ENCODE assay signal across 13 cellular contexts in genomic region chr2:54422072-54422581, GRCh38. TPM values are rescaled to one million over a fixed set of nuclear protein-coding genes. Genes with fewer than 3 reads are reported as not detected.
A peak's percentile ranks its signal among the peaks of the same experiment; 100 is the strongest.
DNase-seq lines count a peak whose midpoint lies in the region; TF ChIP-seq lines count a peak whose summit lies in the region.
"Had no signal": no experiment of that assay in that cellular context is flagged by ENCODE, and none has a peak within 500 bp of the region (broad histone marks: within the 10 kb centered on the region; RNA-seq: fewer than 3 reads in every experiment).

No MANE protein-coding gene starts in this region.

- peaks cover 5% of the 10 kb centered on the region for H3K27me3 Mint-ChIP-seq in IgD-negative memory B cell
- no peaks in the 10 kb centered on the region for H3K27me3 Mint-ChIP-seq in activated CD4-positive, alpha-beta memory T cell treated with anti-CD3 and anti-CD28 coated beads, Interleukin-2, amount 10 ng/mL, durations not matched to agents 7 days and 5 days

- H3K4me3 Mint-ChIP-seq in IgD-negative memory B cell = peak overlapping the region in 3 of 4 donors; percentile 12 to 78 (median 56)
- no peak overlapping the region for H3K4me3 Mint-ChIP-seq in activated CD4-positive, alpha-beta memory T cell treated with anti-CD3 and anti-CD28 coated beads, Interleukin-2, amount 10 ng/mL, durations not matched to agents 7 days and 5 days
- H3K4me3 Mint-ChIP-seq: neural progenitor cell had no signal

- no peak for TF ChIP-seq POLR2A in suprapubic skin (IDR thresholded peaks at IDR 0.05)

- 81% methylated on average over 10 of the region's 10 CpGs for WGBS in suprapubic skin

- CTCF ChIA-PET in activated CD4-positive, alpha-beta memory T cell treated with anti-CD3 and anti-CD28 coated beads, Interleukin-2, amount 10 ng/mL, durations not matched to agents 7 days and 5 days (lab: Charles Lee) = no interaction called here

- peaks cover 6% of the 10 kb centered on the region for H3K36me3 Mint-ChIP-seq in IgD-negative memory B cell
- peaks cover 2% of the 10 kb centered on the region for H3K36me3 Mint-ChIP-seq in activated CD4-positive, alpha-beta memory T cell treated with anti-CD3 and anti-CD28 coated beads, Interleukin-2, amount 10 ng/mL, durations not matched to agents 7 days and 5 days (ENCODE audit: low read depth)
- H3K36me3 Mint-ChIP-seq: neural progenitor cell had no signal

- H3K27me3 ChIP-seq in tibial artery = no peaks in the 10 kb centered on the region
- no peaks in the 10 kb centered on the region for H3K27me3 ChIP-seq in suprapubic skin
- H3K27me3 ChIP-seq: neural progenitor cell, thyroid gland had no signal

- TF ChIP-seq EP300 in suprapubic skin (IDR thresholded peaks at IDR 0.05) = no peak

- TF ChIP-seq CTCF in tibial artery (IDR thresholded peaks at IDR 0.05) (no peak), suprapubic skin (IDR thresholded peaks at IDR 0.05) (no peak)

- POLR2A ChIA-PET in activated CD4-positive, alpha-beta memory T cell treated with anti-CD3 and anti-CD28 coated beads, Interleukin-2, amount 10 ng/mL, durations not matched to agents 7 days and 5 days (lab: Charles Lee) = no interaction called here

- no peak overlapping the region for H3K4me3 ChIP-seq in tibial artery
- H3K4me3 ChIP-seq in suprapubic skin = no peak overlapping the region
- H3K4me3 ChIP-seq: neural progenitor cell, thyroid gland had no signal

- intact Hi-C loops in tibial artery (cut with DNase I; ENCODE audit: low total_unique reads) = no loop called here

- DNase-seq in activated CD4-positive, alpha-beta memory T cell treated with anti-CD3 and anti-CD28 coated beads, Interleukin-2, amount 10 ng/mL, durations not matched to agents 7 days and 5 days = peak; percentile 52
- peak; percentile 14 for DNase-seq in activated naive CD8-positive, alpha-beta T cell treated with anti-CD3 and anti-CD28 coated beads, Interleukin-2, amount 50 U/mL, for 16 hours (ENCODE audit: low read depth, low spot score)
- DNase-seq in stimulated activated CD8-positive, alpha-beta memory T cell treated with anti-CD3 and anti-CD28 coated beads, Interleukin-2, amount 100 ng/mL, for 1 hour (ENCODE audit: low read depth in 2 of 2) = peak; percentile 2 to 6
- DNase-seq in amniotic stem cell (lab: John Stamatoyannopoulos, UW) (no peak), tibial artery (no peak), NCI-H2029 treated with DMSO at 0.1 percent for 48 hours (lab: John Stamatoyannopoulos, UW) (no peak), suprapubic skin (ENCODE audit: low spot score in 2 of 2) (no peak)
- DNase-seq: NCI-H1092 treated with DMSO at 0.1 percent for 48 hours, NCI-H69, SHP77 treated with DMSO at 0.1 percent for 48 hours, thyroid gland had no signal

- H3K4me1 Mint-ChIP-seq in IgD-negative memory B cell = peaks cover 0 to 6% (median 0%) of the 10 kb centered on the region in 3 donors
- H3K4me1 Mint-ChIP-seq in activated CD4-positive, alpha-beta memory T cell treated with anti-CD3 and anti-CD28 coated beads, Interleukin-2, amount 10 ng/mL, durations not matched to agents 7 days and 5 days = peaks cover 15% of the 10 kb centered on the region
- H3K4me1 Mint-ChIP-seq: neural progenitor cell had no signal

- H3K9me3 ChIP-seq in tibial artery (no peaks in the 10 kb centered on the region), suprapubic skin (no peaks in the 10 kb centered on the region)
- H3K9me3 ChIP-seq: thyroid gland had no signal

- H3K27ac ChIP-seq in tibial artery (no peak overlapping the region), suprapubic skin (no peak overlapping the region)
- H3K27ac ChIP-seq: neural progenitor cell, thyroid gland had no signal

- H3K4me1 ChIP-seq in tibial artery (peaks cover 0 to 5% (median 0%) of the 10 kb centered on the region in 4 donors), suprapubic skin (peaks cover 15% of the 10 kb centered on the region)
- H3K4me1 ChIP-seq: neural progenitor cell had no signal

- peaks cover 0 to 6% (median 1%) of the 10 kb centered on the region in 3 donors for H3K9me3 Mint-ChIP-seq in IgD-negative memory B cell
- peaks cover 10% of the 10 kb centered on the region for H3K9me3 Mint-ChIP-seq in activated CD4-positive, alpha-beta memory T cell treated with anti-CD3 and anti-CD28 coated beads, Interleukin-2, amount 10 ng/mL, durations not matched to agents 7 days and 5 days

- H3K36me3 ChIP-seq in tibial artery (no peaks in the 10 kb centered on the region), suprapubic skin (no peaks in the 10 kb centered on the region)
- H3K36me3 ChIP-seq: neural progenitor cell, thyroid gland had no signal

- H3K27ac Mint-ChIP-seq in IgD-negative memory B cell = no peak overlapping the region
- peak overlapping the region; percentile 21 for H3K27ac Mint-ChIP-seq in activated CD4-positive, alpha-beta memory T cell treated with anti-CD3 and anti-CD28 coated beads, Interleukin-2, amount 10 ng/mL, durations not matched to agents 7 days and 5 days
- H3K27ac Mint-ChIP-seq: neural progenitor cell had no signal

RNA-seq across cellular contexts. Expression of gene SPTBN1, which starts 34.0 kb away (rescaled TPM):
- polyA plus RNA-seq in IgD-negative memory B cell = 57.8 TPM
- 100 to 1,000 TPM; 112 TPM for total RNA-seq in activated CD4-positive, alpha-beta memory T cell treated with anti-CD3 and anti-CD28 coated beads, Interleukin-2, amount 10 ng/mL, durations not matched to agents 7 days and 5 days
- total RNA-seq in suprapubic skin = 100 to 1,000 TPM; 173 to 250 (median 203) TPM

Comparison
In these comparisons a context has a peak if more than half of its experiments do, and no peak if none do; other contexts are left out.
1. DNase-seq: peak in activated CD4-positive, alpha-beta memory T cell treated with anti-CD3 and anti-CD28 coated beads, Interleukin-2, amount 10 ng/mL, durations not matched to agents 7 days and 5 days (single experiment), activated naive CD8-positive, alpha-beta T cell treated with anti-CD3 and anti-CD28 coated beads, Interleukin-2, amount 50 U/mL, for 16 hours (single experiment) and stimulated activated CD8-positive, alpha-beta memory T cell treated with anti-CD3 and anti-CD28 coated beads, Interleukin-2, amount 100 ng/mL, for 1 hour (2 of 2); none in amniotic stem cell (single experiment), tibial artery (0 of 2), NCI-H2029 treated with DMSO at 0.1 percent for 48 hours (single experiment) and suprapubic skin (0 of 2).